In genomic region chr6:76003686-76004085, GRCh38 we compare ENCODE assay signal across 6 cellular contexts.
"Had no signal": no experiment of that assay in that cellular context is flagged by ENCODE, and none has a peak within 500 bp of the region (broad histone marks: within the 10 kb centered on the region; RNA-seq: fewer than 3 reads in every experiment).

No MANE protein-coding gene starts in this region.

- H3K27ac ChIP-seq: GM23248 had no signal

- H3K9ac ChIP-seq: GM23248 had no signal

- H2AFZ ChIP-seq: GM23248 had no signal

- H3K4me3 ChIP-seq: GM23248, K562 had no signal

- DNase-seq: GM23248, GOT3, H7, HCEC 1CT, IMR-90 had no signal
